ENCODE assay signal across 17 cellular contexts in genomic region chr2:136381245-136381644, GRCh38.
DNase-seq lines count a peak whose midpoint lies in the region; ATAC-seq, FAIRE-seq and TF ChIP-seq lines count a peak whose summit lies in the region.
"Had no signal": no experiment of that assay in that cellular context is flagged by ENCODE, and none has a peak within 500 bp of the region (broad histone marks: within the 10 kb centered on the region; RNA-seq: fewer than 3 reads in every experiment).

No MANE protein-coding gene starts in this region.

- DNase-seq in activated naive CD4-positive, alpha-beta T cell treated with anti-CD3 and anti-CD28 coated beads for 36 hours = no peak
- DNase-seq in activated naive CD4-positive, alpha-beta T cell treated with Interleukin-2 at 50 U/mL for 16 hours = no peak
- peak; percentile 44 for DNase-seq in OCI-LY7 (ENCODE audit: low spot score)
- DNase-seq in GM12878 (ENCODE audit: low read depth, low spot score) = no peak
- no peak for DNase-seq in stimulated activated naive CD8-positive, alpha-beta T cell treated with anti-CD3 and anti-CD28 coated beads, Interleukin-15, amount 100 ng/mL, for 72 hours
- no peak for DNase-seq in cerebellar nuclear complex (lab: John Stamatoyannopoulos, UW)
- DNase-seq in transverse colon = no peak
- DNase-seq: activated CD4-positive, alpha-beta T cell treated with anti-CD3 and anti-CD28 coated beads, Interleukin-2, amount 50 U/mL, for 48 hours; effector CD8-positive, alpha-beta T cell; NCI-H1092 treated with DMSO at 0.1 percent for 48 hours; ovary; SHP77 treated with DMSO at 0.1 percent for 48 hours had no signal

- peak overlapping the region; percentile 79 for H3K4me2 ChIP-seq in OCI-LY7 (ENCODE audit: low read length)
- H3K4me2 ChIP-seq in GM12878 (ENCODE audit: control insufficient read depth, insufficient read depth) = peak overlapping the region; percentile 76

- CTCF ChIA-PET in activated naive CD4-positive, alpha-beta T cell treated with anti-CD3 and anti-CD28 coated beads for 36 hours (lab: Charles Lee) = interaction anchor here (0.6 to 7.6 kb wide), 14 partner anchors 14 to 562 kb away, joined by 3 to 71 read pairs (median 6); partner anchors contain the start of gene MCM6
- CTCF ChIA-PET in OCI-LY7 (lab: Charles Lee; ENCODE audit: unreplicated experiment) (interaction anchor here (0.8 to 4.8 kb wide), 8 partner anchors 9 to 397 kb away, joined by 3 to 20 read pairs (median 5); no protein-coding TSS in a partner anchor), GM12878 (lab: Yijun Ruan, JAX) (interaction anchor here (0.6 to 13.1 kb wide), 23 partner anchors 9 to 585 kb away, joined by 3 to 378 read pairs (median 4); no protein-coding TSS in a partner anchor)

- H3K27ac ChIP-seq in OCI-LY7 (ENCODE audit: low read depth, low read length, poor library complexity, severe bottlenecking) (peak overlapping the region; percentile 93), GM12878 (ENCODE audit: control insufficient read depth, insufficient read depth) (peak overlapping the region; percentile 45; the same call in 1 of the 2 replicates), transverse colon (peak overlapping the region in 1 of 4 donors; percentile 44)
- H3K27ac ChIP-seq: ovary had no signal

- H3K79me2 ChIP-seq in OCI-LY7 (ENCODE audit: insufficient read depth, low read depth, low read length) = no peaks in the 10 kb centered on the region
- H3K79me2 ChIP-seq in GM12878 (ENCODE audit: control insufficient read depth, insufficient read depth, low read length) = no peaks in the 10 kb centered on the region

- H3K27me3 ChIP-seq in GM12878 (replicated peaks in 1 of 2; ENCODE audit: control insufficient read depth in 2 of 2, insufficient read depth in 2 of 2, low read length in 1 of 2) (no peaks in the 10 kb centered on the region), transverse colon (no peaks in the 10 kb centered on the region)
- H3K27me3 ChIP-seq: ovary had no signal

- no peak overlapping the region for H3K4me3 Mint-ChIP-seq in activated naive CD4-positive, alpha-beta T cell treated with anti-CD3 and anti-CD28 coated beads for 36 hours
- peak overlapping the region; percentile 68 to 76 for H3K4me3 Mint-ChIP-seq in stimulated activated naive CD8-positive, alpha-beta T cell treated with anti-CD3 and anti-CD28 coated beads, Interleukin-15, amount 100 ng/mL, for 72 hours
- H3K4me3 Mint-ChIP-seq: mesothelial cell of epicardium had no signal

- intact Hi-C loops in activated naive CD4-positive, alpha-beta T cell treated with anti-CD3 and anti-CD28 coated beads for 36 hours (cut with micrococcal nuclease) = loop anchor here (10.0 kb wide), 1 partner anchor 906 kb away; no protein-coding TSS in a partner anchor
- intact Hi-C loops in OCI-LY7 (cut with micrococcal nuclease; ENCODE audit: unreplicated experiment) = loop anchor here (5.0 kb wide), 1 partner anchor 584 kb away; no protein-coding TSS in a partner anchor
- intact Hi-C loops in GM12878 (cut with micrococcal nuclease; ENCODE audit: unreplicated experiment) = no loop called here
- intact Hi-C loops in transverse colon (cut with DNase I; ENCODE audit: low total_unique reads) = loop anchor here (5.0 kb wide), 1 partner anchor 459 kb away; no protein-coding TSS in a partner anchor

- H3K36me3 Mint-ChIP-seq in activated naive CD4-positive, alpha-beta T cell treated with anti-CD3 and anti-CD28 coated beads for 36 hours (ENCODE audit: low read depth) = no peaks in the 10 kb centered on the region
- H3K36me3 Mint-ChIP-seq: mesothelial cell of epicardium had no signal

- ATAC-seq in GM12878 = no peak
- no peak for ATAC-seq in stimulated activated naive CD8-positive, alpha-beta T cell treated with anti-CD3 and anti-CD28 coated beads, Interleukin-15, amount 100 ng/mL, for 72 hours
- ATAC-seq in GM21576 (IDR thresholded peaks at IDR 0.05; ENCODE audit: unreplicated experiment) = no peak
- ATAC-seq: HCT116, HepG2 had no signal

- H3K4me1 ChIP-seq in OCI-LY7 (ENCODE audit: insufficient read depth, low read length, poor library complexity, severe bottlenecking) = peaks cover 100% of the 10 kb centered on the region
- peaks cover 38% of the 10 kb centered on the region for H3K4me1 ChIP-seq in GM12878 (ENCODE audit: control insufficient read depth, insufficient read depth, low read length)
- H3K4me1 ChIP-seq in transverse colon = no peaks in the 10 kb centered on the region

- RAD21 ChIA-PET in GM12878 (lab: Charles Lee; ENCODE audit: unreplicated experiment) = interaction anchor here (0.9 to 11.9 kb wide), 29 partner anchors 9 to 583 kb away, joined by 3 to 254 read pairs (median 5); partner anchors contain the start of gene DARS1

- in situ Hi-C loops in GM12878 (cut with MboI) (loop anchor here (5.0 to 25.0 kb wide), 3 partner anchors 249 to 1394 kb away; no protein-coding TSS in a partner anchor), transverse colon (cut with MboI; ENCODE audit: low pct_ligation_motif_present in 1 of 4, low pct_unique_long_range_greater_than_20kb in 1 of 4, low sequenced_read_pairs in 3 of 4) (loop anchor here (5.0 to 10.0 kb wide), 2 partner anchors 464 to 466 kb away; no protein-coding TSS in a partner anchor)

- H3K27me3 Mint-ChIP-seq in activated naive CD4-positive, alpha-beta T cell treated with anti-CD3 and anti-CD28 coated beads for 36 hours (ENCODE audit: low read depth) = no peaks in the 10 kb centered on the region
- no peaks in the 10 kb centered on the region for H3K27me3 Mint-ChIP-seq in stimulated activated naive CD8-positive, alpha-beta T cell treated with anti-CD3 and anti-CD28 coated beads, Interleukin-15, amount 100 ng/mL, for 72 hours

- no peak for TF ChIP-seq EP300 in GM12878 (IDR thresholded peaks at IDR 0.05; ENCODE audit: borderline replicate concordance in 1 of 2, control insufficient read depth in 1 of 2, low read depth in 2 of 2, low read length in 2 of 2)
- no peak for TF ChIP-seq EP300 in transverse colon (IDR thresholded peaks at IDR 0.05; ENCODE audit: low read depth)

- H3K27ac Mint-ChIP-seq in activated naive CD4-positive, alpha-beta T cell treated with anti-CD3 and anti-CD28 coated beads for 36 hours = peak overlapping the region; percentile 87
- peak overlapping the region; percentile 91 to 99 for H3K27ac Mint-ChIP-seq in stimulated activated naive CD8-positive, alpha-beta T cell treated with anti-CD3 and anti-CD28 coated beads, Interleukin-15, amount 100 ng/mL, for 72 hours
- H3K27ac Mint-ChIP-seq: mesothelial cell of epicardium had no signal

- H4K20me1 ChIP-seq in OCI-LY7 (ENCODE audit: insufficient read depth, low read length) = no peaks in the 10 kb centered on the region
- no peaks in the 10 kb centered on the region for H4K20me1 ChIP-seq in GM12878 (ENCODE audit: control insufficient read depth, insufficient read depth)

- no peak for TF ChIP-seq RAD21 in GM12878 (IDR thresholded peaks at IDR 0.05; ENCODE audit: insufficient read depth, low read depth, low read length)

- H3K9me3 ChIP-seq in OCI-LY7 (ENCODE audit: low read length) = no peaks in the 10 kb centered on the region
- peaks cover under 1% of the 10 kb centered on the region; the same call in 1 of the 3 replicates for H3K9me3 ChIP-seq in GM12878 (replicated peaks; ENCODE audit: control insufficient read depth, insufficient read depth, low read length)
- no peaks in the 10 kb centered on the region for H3K9me3 ChIP-seq in transverse colon
- H3K9me3 ChIP-seq: ovary had no signal

- no peaks in the 10 kb centered on the region for H3K9me2 ChIP-seq in OCI-LY7 (ENCODE audit: insufficient read depth, low read length)

- no peak for TF ChIP-seq POLR2A in GM12878 (IDR thresholded peaks at IDR 0.05; ENCODE audit: low read depth, low read length)
- TF ChIP-seq POLR2A in transverse colon (IDR thresholded peaks at IDR 0.05) = no peak

- SMC1A ChIA-PET in GM12878 (lab: Charles Lee; ENCODE audit: uncharacterized antibody, unreplicated experiment) = interaction anchor here (0.7 to 13.2 kb wide), 33 partner anchors 9 to 486 kb away, joined by 3 to 348 read pairs (median 8); no protein-coding TSS in a partner anchor

- H3K9ac ChIP-seq in GM12878 (ENCODE audit: control insufficient read depth, insufficient read depth, low read length) = no peak overlapping the region

- H3K9me3 Mint-ChIP-seq in activated naive CD4-positive, alpha-beta T cell treated with anti-CD3 and anti-CD28 coated beads for 36 hours = no peaks in the 10 kb centered on the region
- no peaks in the 10 kb centered on the region for H3K9me3 Mint-ChIP-seq in stimulated activated naive CD8-positive, alpha-beta T cell treated with anti-CD3 and anti-CD28 coated beads, Interleukin-15, amount 100 ng/mL, for 72 hours
- H3K9me3 Mint-ChIP-seq: mesothelial cell of epicardium had no signal

- H2AFZ ChIP-seq in OCI-LY7 (ENCODE audit: low read length) (peak overlapping the region; percentile 18; the same call in 1 of the 2 replicates), GM12878 (ENCODE audit: control insufficient read depth, low read depth, low read length) (no peak overlapping the region; the same call in 1 of the 2 replicates)

- TF ChIP-seq CTCF in OCI-LY7 (conservative IDR thresholded peaks at IDR 0.05; ENCODE audit: low read length) = peak; percentile 58
- TF ChIP-seq CTCF in GM12878 (IDR thresholded peaks at IDR 0.05 in 2 of 3, conservative IDR thresholded peaks at IDR 0.05 in 1 of 3; ENCODE audit: control insufficient read depth in 2 of 3, extremely low read depth in 1 of 3, insufficient read depth in 1 of 3, low read depth in 3 of 3, low read length in 3 of 3) = no peak
- no peak for TF ChIP-seq CTCF in transverse colon (IDR thresholded peaks at IDR 0.05)

- H3K4me3 ChIP-seq in OCI-LY7 (ENCODE audit: low read depth, low read length, poor library complexity, severe bottlenecking) (peak overlapping the region; percentile 43), GM12878 (no peak overlapping the region), transverse colon (no peak overlapping the region)
- H3K4me3 ChIP-seq: ovary had no signal

- POLR2A ChIA-PET in OCI-LY7 (lab: Charles Lee) = interaction anchor here (0.6 to 9.7 kb wide), 17 partner anchors 9 to 467 kb away, joined by 3 to 111 read pairs (median 8); no protein-coding TSS in a partner anchor
- POLR2A ChIA-PET in GM12878 (lab: Charles Lee) = interaction anchor here (1.2 to 2.4 kb wide), 4 partner anchors 127 to 331 kb away, joined by 4 to 8 read pairs (median 5); no protein-coding TSS in a partner anchor

- H3K36me3 ChIP-seq in OCI-LY7 (ENCODE audit: insufficient read depth, low read length) (no peaks in the 10 kb centered on the region), GM12878 (ENCODE audit: control insufficient read depth in 2 of 2, insufficient read depth in 2 of 2, low read length in 1 of 2) (no peaks in the 10 kb centered on the region), transverse colon (no peaks in the 10 kb centered on the region)
- H3K36me3 ChIP-seq: ovary had no signal

- BruUV-seq in OCI-LY7 (replicated peaks; lab: Mats Ljungman, UMichigan) (no TSS peak), GM12878 (replicated peaks; lab: Mats Ljungman, UMichigan) (no TSS peak)

- peaks cover 68% of the 10 kb centered on the region for H3K4me1 Mint-ChIP-seq in activated naive CD4-positive, alpha-beta T cell treated with anti-CD3 and anti-CD28 coated beads for 36 hours (ENCODE audit: low read depth)
- peaks cover 65% of the 10 kb centered on the region for H3K4me1 Mint-ChIP-seq in stimulated activated naive CD8-positive, alpha-beta T cell treated with anti-CD3 and anti-CD28 coated beads, Interleukin-15, amount 100 ng/mL, for 72 hours

- no peak for FAIRE-seq in GM12878 (lab: Jason Lieb, UNC)
- FAIRE-seq: HepG2, urothelium cell line had no signal

- WGBS in GM12878 (ENCODE audit: insufficient coverage, insufficient replicate concordance, low lambda C conversion rate, missing lambda C conversion rate) = 56% methylated on average over 1 of the region's 1 CpG
- WGBS in transverse colon (ENCODE audit: low coverage in 1 of 2), 2 donors = 71 to 74% methylated on average over 1 of the region's 1 CpG
